1 cellular context compared by ENCODE assay signal in the genomic region with DNA sequence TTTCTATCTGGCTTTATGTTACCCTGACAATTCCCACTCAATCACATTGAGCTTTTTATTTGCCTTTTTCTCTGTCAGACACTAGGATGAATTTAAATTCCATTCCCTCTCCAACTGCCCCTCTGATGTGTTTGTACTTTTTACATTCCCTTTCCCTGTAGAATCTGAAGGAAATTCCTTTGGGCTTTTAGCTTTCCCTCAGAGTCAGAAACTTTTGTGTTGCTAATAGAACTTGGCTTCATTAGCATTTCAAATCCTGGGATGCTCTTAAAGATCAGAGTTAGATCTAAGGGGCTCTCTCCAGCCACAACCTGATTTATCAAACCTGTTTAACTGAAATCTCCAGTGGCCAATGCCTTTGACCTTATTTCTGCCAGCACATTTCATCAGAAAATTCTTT.
A peak's percentile ranks its signal among the peaks of the same experiment; 100 is the strongest.
TF ChIP-seq lines count a peak whose summit lies in the region.

No MANE protein-coding gene starts in this region.

TF ChIP-seq in H1, 55 proteins besides CTCF, POLR2A, EP300 and RAD21:
- TF ChIP-seq TEAD4 (IDR thresholded peaks at IDR 0.05; ENCODE audit: low read depth, low read length): peak; percentile 39; the same call in 1 of the 2 replicates
- TF ChIP-seq, protein P1, sequence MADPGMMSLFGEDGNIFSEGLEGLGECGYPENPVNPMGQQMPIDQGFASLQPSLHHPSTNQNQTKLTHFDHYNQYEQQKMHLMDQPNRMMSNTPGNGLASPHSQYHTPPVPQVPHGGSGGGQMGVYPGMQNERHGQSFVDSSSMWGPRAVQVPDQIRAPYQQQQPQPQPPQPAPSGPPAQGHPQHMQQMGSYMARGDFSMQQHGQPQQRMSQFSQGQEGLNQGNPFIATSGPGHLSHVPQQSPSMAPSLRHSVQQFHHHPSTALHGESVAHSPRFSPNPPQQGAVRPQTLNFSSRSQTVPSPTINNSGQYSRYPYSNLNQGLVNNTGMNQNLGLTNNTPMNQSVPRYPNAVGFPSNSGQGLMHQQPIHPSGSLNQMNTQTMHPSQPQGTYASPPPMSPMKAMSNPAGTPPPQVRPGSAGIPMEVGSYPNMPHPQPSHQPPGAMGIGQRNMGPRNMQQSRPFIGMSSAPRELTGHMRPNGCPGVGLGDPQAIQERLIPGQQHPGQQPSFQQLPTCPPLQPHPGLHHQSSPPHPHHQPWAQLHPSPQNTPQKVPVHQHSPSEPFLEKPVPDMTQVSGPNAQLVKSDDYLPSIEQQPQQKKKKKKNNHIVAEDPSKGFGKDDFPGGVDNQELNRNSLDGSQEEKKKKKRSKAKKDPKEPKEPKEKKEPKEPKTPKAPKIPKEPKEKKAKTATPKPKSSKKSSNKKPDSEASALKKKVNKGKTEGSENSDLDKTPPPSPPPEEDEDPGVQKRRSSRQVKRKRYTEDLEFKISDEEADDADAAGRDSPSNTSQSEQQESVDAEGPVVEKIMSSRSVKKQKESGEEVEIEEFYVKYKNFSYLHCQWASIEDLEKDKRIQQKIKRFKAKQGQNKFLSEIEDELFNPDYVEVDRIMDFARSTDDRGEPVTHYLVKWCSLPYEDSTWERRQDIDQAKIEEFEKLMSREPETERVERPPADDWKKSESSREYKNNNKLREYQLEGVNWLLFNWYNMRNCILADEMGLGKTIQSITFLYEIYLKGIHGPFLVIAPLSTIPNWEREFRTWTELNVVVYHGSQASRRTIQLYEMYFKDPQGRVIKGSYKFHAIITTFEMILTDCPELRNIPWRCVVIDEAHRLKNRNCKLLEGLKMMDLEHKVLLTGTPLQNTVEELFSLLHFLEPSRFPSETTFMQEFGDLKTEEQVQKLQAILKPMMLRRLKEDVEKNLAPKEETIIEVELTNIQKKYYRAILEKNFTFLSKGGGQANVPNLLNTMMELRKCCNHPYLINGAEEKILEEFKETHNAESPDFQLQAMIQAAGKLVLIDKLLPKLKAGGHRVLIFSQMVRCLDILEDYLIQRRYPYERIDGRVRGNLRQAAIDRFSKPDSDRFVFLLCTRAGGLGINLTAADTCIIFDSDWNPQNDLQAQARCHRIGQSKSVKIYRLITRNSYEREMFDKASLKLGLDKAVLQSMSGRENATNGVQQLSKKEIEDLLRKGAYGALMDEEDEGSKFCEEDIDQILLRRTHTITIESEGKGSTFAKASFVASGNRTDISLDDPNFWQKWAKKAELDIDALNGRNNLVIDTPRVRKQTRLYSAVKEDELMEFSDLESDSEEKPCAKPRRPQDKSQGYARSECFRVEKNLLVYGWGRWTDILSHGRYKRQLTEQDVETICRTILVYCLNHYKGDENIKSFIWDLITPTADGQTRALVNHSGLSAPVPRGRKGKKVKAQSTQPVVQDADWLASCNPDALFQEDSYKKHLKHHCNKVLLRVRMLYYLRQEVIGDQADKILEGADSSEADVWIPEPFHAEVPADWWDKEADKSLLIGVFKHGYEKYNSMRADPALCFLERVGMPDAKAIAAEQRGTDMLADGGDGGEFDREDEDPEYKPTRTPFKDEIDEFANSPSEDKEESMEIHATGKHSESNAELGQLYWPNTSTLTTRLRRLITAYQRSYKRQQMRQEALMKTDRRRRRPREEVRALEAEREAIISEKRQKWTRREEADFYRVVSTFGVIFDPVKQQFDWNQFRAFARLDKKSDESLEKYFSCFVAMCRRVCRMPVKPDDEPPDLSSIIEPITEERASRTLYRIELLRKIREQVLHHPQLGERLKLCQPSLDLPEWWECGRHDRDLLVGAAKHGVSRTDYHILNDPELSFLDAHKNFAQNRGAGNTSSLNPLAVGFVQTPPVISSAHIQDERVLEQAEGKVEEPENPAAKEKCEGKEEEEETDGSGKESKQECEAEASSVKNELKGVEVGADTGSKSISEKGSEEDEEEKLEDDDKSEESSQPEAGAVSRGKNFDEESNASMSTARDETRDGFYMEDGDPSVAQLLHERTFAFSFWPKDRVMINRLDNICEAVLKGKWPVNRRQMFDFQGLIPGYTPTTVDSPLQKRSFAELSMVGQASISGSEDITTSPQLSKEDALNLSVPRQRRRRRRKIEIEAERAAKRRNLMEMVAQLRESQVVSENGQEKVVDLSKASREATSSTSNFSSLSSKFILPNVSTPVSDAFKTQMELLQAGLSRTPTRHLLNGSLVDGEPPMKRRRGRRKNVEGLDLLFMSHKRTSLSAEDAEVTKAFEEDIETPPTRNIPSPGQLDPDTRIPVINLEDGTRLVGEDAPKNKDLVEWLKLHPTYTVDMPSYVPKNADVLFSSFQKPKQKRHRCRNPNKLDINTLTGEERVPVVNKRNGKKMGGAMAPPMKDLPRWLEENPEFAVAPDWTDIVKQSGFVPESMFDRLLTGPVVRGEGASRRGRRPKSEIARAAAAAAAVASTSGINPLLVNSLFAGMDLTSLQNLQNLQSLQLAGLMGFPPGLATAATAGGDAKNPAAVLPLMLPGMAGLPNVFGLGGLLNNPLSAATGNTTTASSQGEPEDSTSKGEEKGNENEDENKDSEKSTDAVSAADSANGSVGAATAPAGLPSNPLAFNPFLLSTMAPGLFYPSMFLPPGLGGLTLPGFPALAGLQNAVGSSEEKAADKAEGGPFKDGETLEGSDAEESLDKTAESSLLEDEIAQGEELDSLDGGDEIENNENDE (IDR thresholded peaks at IDR 0.05; ENCODE audit: insufficient replicate concordance, low read length): peak; percentile 82
- TF ChIP-seq SP1 (IDR thresholded peaks at IDR 0.05; ENCODE audit: low read depth, low read length): peak; percentile 50; the same call in 1 of the 2 replicates
- TF ChIP-seq SRF (IDR thresholded peaks at IDR 0.05; ENCODE audit: low read depth, low read length): no peak
- TF ChIP-seq SP4 (IDR thresholded peaks at IDR 0.05; ENCODE audit: low read length): no peak
- no peak for TF ChIP-seq TAF7 (optimal IDR thresholded peaks at IDR 0.05; ENCODE audit: borderline replicate concordance, low read depth, low read length)
- 0 out of 2 replicates have a peak, but pooled peaks have one; percentile 6 for TF ChIP-seq TCF12 (IDR thresholded peaks at IDR 0.05; ENCODE audit: low read depth, low read length)
